Comparison of ENCODE assay signal across 1 cellular context in genomic region chr3:72123908-72124441, GRCh38.
A peak's percentile ranks its signal among the peaks of the same experiment; 100 is the strongest.
TF ChIP-seq lines count a peak whose summit lies in the region.

No MANE protein-coding gene starts in this region.

TF ChIP-seq in K562, 482 proteins besides CTCF, POLR2A, EP300 and RAD21 (continued from another document):
- peak in 1 of 2 experiments; percentile 57; a peak in 1 of 4 replicates for TF ChIP-seq ZNF318 (IDR thresholded peaks at IDR 0.05; ENCODE audit: borderline replicate concordance in 1 of 2, low read depth in 1 of 2)
- TF ChIP-seq ZEB2 (IDR thresholded peaks at IDR 0.05) = 0 out of 2 replicates have a peak, but pooled peaks have one; percentile 29
- peak; percentile 41 to 56; a peak in 2 of 4 replicates for TF ChIP-seq KDM1A (IDR thresholded peaks at IDR 0.05)
- no peak for TF ChIP-seq CBX2 (IDR thresholded peaks at IDR 0.05; ENCODE audit: insufficient read depth, low read length, poor library complexity, severe bottlenecking)
- no peak for TF ChIP-seq NONO (IDR thresholded peaks at IDR 0.05; ENCODE audit: low read depth in 2 of 2, low read length in 1 of 2)
- TF ChIP-seq BACH1 (tag; IDR thresholded peaks at IDR 0.05) = 0 out of 2 replicates have a peak, but pooled peaks have one; percentile 4
